Comparison of ENCODE assay signal across 9 cellular contexts in the genomic region with DNA sequence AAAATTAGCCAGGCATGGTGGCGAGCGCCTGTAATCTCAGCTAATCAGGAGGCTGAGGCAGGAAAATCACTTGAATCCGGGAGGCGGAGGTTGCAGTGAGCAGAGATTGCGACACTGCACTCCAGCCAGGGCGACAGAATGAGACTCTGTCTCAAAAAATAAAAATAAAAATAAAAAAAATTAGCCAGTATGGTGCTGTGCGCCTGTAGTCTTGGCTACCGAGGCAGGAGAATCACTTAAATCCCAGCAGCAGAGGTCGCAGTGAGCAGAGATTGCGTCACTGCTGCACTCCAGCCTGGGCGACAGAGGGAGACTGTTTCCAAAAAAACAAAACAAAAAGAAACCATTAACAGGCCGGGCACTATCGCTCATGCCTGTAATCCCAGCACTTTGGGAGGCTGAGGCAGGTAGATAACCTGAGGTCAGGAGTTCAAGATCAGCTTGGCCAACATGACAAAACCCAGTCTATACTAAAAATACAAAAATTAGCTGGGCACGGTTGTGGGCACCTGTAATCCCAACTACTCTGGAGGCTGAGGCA. TPM values are rescaled to one million over a fixed set of nuclear protein-coding genes. Genes with fewer than 3 reads are reported as not detected.
DNase-seq lines count a peak whose midpoint lies in the region; ATAC-seq, FAIRE-seq and TF ChIP-seq lines count a peak whose summit lies in the region.
"Not testable (repeated sequence)": the region's sequence is repeated elsewhere in the genome, so short reads cannot be mapped to it uniquely, and the experiment has no call there.
"Had no signal": no experiment of that assay in that cellular context is flagged by ENCODE, and none has a peak within 500 bp of the region (broad histone marks: within the 10 kb centered on the region; RNA-seq: fewer than 3 reads in every experiment).

No MANE protein-coding gene starts in this region.

- TF ChIP-seq POLR2A in tibial nerve (IDR thresholded peaks at IDR 0.05) = not testable (repeated sequence)

- DNase-seq in DMS153 (lab: John Stamatoyannopoulos, UW) (peak; percentile 46), HS-5 (ENCODE audit: low read depth) (peak; percentile 30), RCC 7860 (ENCODE audit: low spot score) (peak; percentile 28), dermis microvascular lymphatic vessel endothelial cell (ENCODE audit: low read depth in 2 of 2) (peak; percentile 75 to 77), iPS-NIHi11 (ENCODE audit: low spot score) (peak; percentile 45), pons (ENCODE audit: low spot score) (peak; percentile 73), tibial nerve (ENCODE audit: low spot score in 2 of 2) (peak; percentile 47 to 59)
- peak; percentile 31 for DNase-seq in activated T-cell treated with anti-CD3 and anti-CD28 coated beads, Interleukin-2, amount 50 U/mL, for 4 hours

- H3K36me3 ChIP-seq in tibial nerve = peaks cover 0 to 54% (median 0%) of the 10 kb centered on the region in 3 donors

- H3K9me3 Mint-ChIP-seq in activated T-cell treated with anti-CD3 and anti-CD28 coated beads, Interleukin-2, amount 50 U/mL, for 4 hours = not testable (repeated sequence)

- TF ChIP-seq CTCF in tibial nerve (IDR thresholded peaks at IDR 0.05) = peak; percentile 32 to 67 (median 58)

- ATAC-seq in activated T-cell treated with anti-CD3 and anti-CD28 coated beads, Interleukin-2, amount 50 U/mL, for 4 hours = peak; percentile 49 to 66

- H3K4me1 ChIP-seq in tibial nerve = peaks cover 0 to 29% (median 8%) of the 10 kb centered on the region in 4 donors

- H3K4me1 Mint-ChIP-seq in activated T-cell treated with anti-CD3 and anti-CD28 coated beads, Interleukin-2, amount 50 U/mL, for 4 hours (ENCODE audit: low read depth) = peaks cover 45% of the 10 kb centered on the region

- WGBS in tibial nerve, 2 donors = 43 to 46% methylated on average over 14 of the region's 14 CpGs

- H3K27me3 Mint-ChIP-seq in activated T-cell treated with anti-CD3 and anti-CD28 coated beads, Interleukin-2, amount 50 U/mL, for 4 hours (ENCODE audit: low read depth) = not testable (repeated sequence)

- H3K27ac ChIP-seq in tibial nerve = peak overlapping the region in 2 of 4 donors; percentile 67 to 75

- not testable (repeated sequence) for FAIRE-seq in RCC 7860 (lab: Jason Lieb, UNC)

- not testable (repeated sequence) for H3K27me3 ChIP-seq in tibial nerve

- H3K9me3 ChIP-seq in tibial nerve = not testable (repeated sequence)

- TF ChIP-seq EP300 in tibial nerve (IDR thresholded peaks at IDR 0.05) = not testable (repeated sequence)

- H3K4me3 ChIP-seq in tibial nerve = not testable (repeated sequence)

- peaks cover 29% of the 10 kb centered on the region for H3K36me3 Mint-ChIP-seq in activated T-cell treated with anti-CD3 and anti-CD28 coated beads, Interleukin-2, amount 50 U/mL, for 4 hours (ENCODE audit: insufficient read depth)

- H3K4me3 Mint-ChIP-seq in activated T-cell treated with anti-CD3 and anti-CD28 coated beads, Interleukin-2, amount 50 U/mL, for 4 hours = not testable (repeated sequence)

RNA-seq across cellular contexts. Expression of a gene that starts 33.4 kb away (rescaled TPM):
- total RNA-seq in activated T-cell treated with anti-CD3 and anti-CD28 coated beads, Interleukin-2, amount 50 U/mL, for 4 hours = not detected
- total RNA-seq in dermis microvascular lymphatic vessel endothelial cell = not detected in 2 replicates
- not detected for total RNA-seq in tibial nerve
- total RNA-seq: PC-3 had no signal

RNA-seq across cellular contexts. Expression of a gene that starts 41.8 kb away (rescaled TPM):
- total RNA-seq in activated T-cell treated with anti-CD3 and anti-CD28 coated beads, Interleukin-2, amount 50 U/mL, for 4 hours = 10 to 100 TPM; 27.7 to 29.9 (median 28.0) TPM
- total RNA-seq in dermis microvascular lymphatic vessel endothelial cell = 16.0 and 17.7 TPM in 2 replicates
- 10 to 100 TPM in 2 of 4 donors, 1 to 10 TPM in 2; 5.9 to 11.3 (median 8.8) TPM for total RNA-seq in tibial nerve

RNA-seq across cellular contexts. Expression of a gene that starts 41.8 kb away (rescaled TPM):
- total RNA-seq in activated T-cell treated with anti-CD3 and anti-CD28 coated beads, Interleukin-2, amount 50 U/mL, for 4 hours = 1 to 10 TPM; 4.1 to 5.7 (median 5.2) TPM
- total RNA-seq in dermis microvascular lymphatic vessel endothelial cell (1.8 and 3.2 TPM in 2 replicates), tibial nerve (10 to 100 TPM in 1 of 4 donors, 1 to 10 TPM in 3; 7.5 to 10.8 (median 8.6) TPM)

RNA-seq across cellular contexts. Expression of a gene that starts 46.5 kb away (rescaled TPM):
- total RNA-seq in activated T-cell treated with anti-CD3 and anti-CD28 coated beads, Interleukin-2, amount 50 U/mL, for 4 hours = under 1 TPM in 1 of 3 donors, not detected in 2; 0.60 TPM
- total RNA-seq in dermis microvascular lymphatic vessel endothelial cell = not detected in 2 replicates
- 1 to 10 TPM in 1 of 4 donors, not detected in 3; 1.8 TPM for total RNA-seq in tibial nerve
- total RNA-seq: PC-3 had no signal

RNA-seq across cellular contexts. Expression of a gene that starts 55.4 kb away (rescaled TPM):
- 1 to 10 TPM in 1 of 3 donors, under 1 TPM in 2; 0.46 to 1.1 (median 0.61) TPM for total RNA-seq in activated T-cell treated with anti-CD3 and anti-CD28 coated beads, Interleukin-2, amount 50 U/mL, for 4 hours
- total RNA-seq in dermis microvascular lymphatic vessel endothelial cell (3.5 and 7.6 TPM in 2 replicates), tibial nerve (10 to 100 TPM; 10.9 to 28.2 (median 18.6) TPM)
